In genomic region chr17:32609085-32609484, GRCh38 we compare ENCODE assay signal across 1 cellular context.
TF ChIP-seq lines count a peak whose summit lies in the region.

No MANE protein-coding gene starts in this region.

TF ChIP-seq in GM12878, 131 proteins besides CTCF, POLR2A, EP300 and RAD21 (continued from another document and continues in another):
- TF ChIP-seq ELK1 (IDR thresholded peaks at IDR 0.05; ENCODE audit: low read depth, low read length) = 0 out of 2 replicates have a peak, but pooled peaks have one; percentile 21
- TF ChIP-seq NBN (IDR thresholded peaks at IDR 0.05) = 0 out of 2 replicates have a peak, but pooled peaks have one; percentile 44
- TF ChIP-seq TCF7 (IDR thresholded peaks at IDR 0.05; ENCODE audit: borderline replicate concordance) = 0 out of 2 replicates have a peak, but pooled peaks have one; percentile 32
- TF ChIP-seq RCOR1 (conservative IDR thresholded peaks at IDR 0.05; ENCODE audit: low read depth, low read length) = no peak
- TF ChIP-seq RFX5 (IDR thresholded peaks at IDR 0.05; ENCODE audit: low read depth, low read length) = no peak
- TF ChIP-seq TARDBP (IDR thresholded peaks at IDR 0.05; ENCODE audit: borderline replicate concordance) = no peak
- TF ChIP-seq CREB1 (IDR thresholded peaks at IDR 0.05; ENCODE audit: low read depth) = no peak
- no peak for TF ChIP-seq RBBP5 (conservative IDR thresholded peaks at IDR 0.05)
- TF ChIP-seq MAX (IDR thresholded peaks at IDR 0.05; ENCODE audit: low read depth, low read length) = 0 out of 2 replicates have a peak, but pooled peaks have one; percentile 32
- no peak for TF ChIP-seq ZNF207 (IDR thresholded peaks at IDR 0.05; ENCODE audit: borderline replicate concordance)
- TF ChIP-seq SUZ12 (IDR thresholded peaks at IDR 0.05; ENCODE audit: unreplicated experiment) = no peak
- TF ChIP-seq ATF7 (IDR thresholded peaks at IDR 0.05; ENCODE audit: low read depth) = peak; percentile 40; the same call in 1 of the 2 replicates
- no peak for TF ChIP-seq USF2 (IDR thresholded peaks at IDR 0.05; ENCODE audit: borderline replicate concordance, low read depth, low read length)
- TF ChIP-seq E2F4 (IDR thresholded peaks at IDR 0.05; ENCODE audit: low read depth, low read length) = no peak
- TF ChIP-seq IRF4 (IDR thresholded peaks at IDR 0.05; ENCODE audit: low read depth, low read length) = no peak
- no peak for TF ChIP-seq KAT2A (conservative IDR thresholded peaks at IDR 0.05; ENCODE audit: control insufficient read depth, low read depth, low read length)
- TF ChIP-seq PML (IDR thresholded peaks at IDR 0.05; ENCODE audit: low read length) = no peak
- TF ChIP-seq CEBPB (IDR thresholded peaks at IDR 0.05; ENCODE audit: borderline replicate concordance in 1 of 2, low read depth in 2 of 2, low read length in 2 of 2) = no peak
- no peak for TF ChIP-seq KDM1A (IDR thresholded peaks at IDR 0.05; ENCODE audit: borderline replicate concordance)
- TF ChIP-seq MLLT1 (IDR thresholded peaks at IDR 0.05) = peak; percentile 50; the same call in 1 of the 2 replicates
- TF ChIP-seq ATF3 (IDR thresholded peaks at IDR 0.05; ENCODE audit: borderline replicate concordance, extremely low read depth, low read depth, low read length) = no peak
- no peak; a peak in 1 of 4 replicates for TF ChIP-seq ETV6 (conservative IDR thresholded peaks at IDR 0.05 in 1 of 2, IDR thresholded peaks at IDR 0.05 in 1 of 2; ENCODE audit: borderline replicate concordance in 1 of 2, low read depth in 1 of 2)
- TF ChIP-seq FOXM1 (IDR thresholded peaks at IDR 0.05; ENCODE audit: low read depth, low read length) = no peak
- 0 out of 2 replicates have a peak, but pooled peaks have one; percentile 21 for TF ChIP-seq EED (IDR thresholded peaks at IDR 0.05; ENCODE audit: low read depth)
- no peak for TF ChIP-seq ZZZ3 (IDR thresholded peaks at IDR 0.05; ENCODE audit: control insufficient read depth, insufficient read length, low read depth)
- TF ChIP-seq MXI1 (IDR thresholded peaks at IDR 0.05; ENCODE audit: low read depth, low read length) = peak; percentile 51; the same call in 1 of the 2 replicates
- TF ChIP-seq SKIL (IDR thresholded peaks at IDR 0.05; ENCODE audit: low read depth, poor library complexity, severe bottlenecking) = no peak
- TF ChIP-seq FOXK2 (IDR thresholded peaks at IDR 0.05) = no peak
- TF ChIP-seq TAF1 (IDR thresholded peaks at IDR 0.05; ENCODE audit: borderline replicate concordance, low read depth, low read length) = no peak
- no peak for TF ChIP-seq JUNB (IDR thresholded peaks at IDR 0.05)
- no peak for TF ChIP-seq HDAC2 (IDR thresholded peaks at IDR 0.05)
- no peak for TF ChIP-seq KLF5 (IDR thresholded peaks at IDR 0.05; ENCODE audit: partially characterized antibody)
- no peak; the same call in 1 of the 2 replicates for TF ChIP-seq GATAD2B (conservative IDR thresholded peaks at IDR 0.05; ENCODE audit: low read depth)
- no peak for TF ChIP-seq CHD1 (IDR thresholded peaks at IDR 0.05; ENCODE audit: low read depth, low read length)
- no peak for TF ChIP-seq BCL3 (IDR thresholded peaks at IDR 0.05; ENCODE audit: borderline replicate concordance, insufficient read depth, low read depth, low read length, poor library complexity, severe bottlenecking)
- TF ChIP-seq IRF5 (IDR thresholded peaks at IDR 0.05; ENCODE audit: borderline replicate concordance) = no peak
- TF ChIP-seq YBX1 (IDR thresholded peaks at IDR 0.05) = no peak
- TF ChIP-seq RELB (IDR thresholded peaks at IDR 0.05; ENCODE audit: low read depth) = peak; percentile 16; the same call in 1 of the 2 replicates
- TF ChIP-seq HSF1 (IDR thresholded peaks at IDR 0.05; ENCODE audit: low read depth, low read length) = no peak
- peak; percentile 30; the same call in 1 of the 2 replicates for TF ChIP-seq IKZF1 (conservative IDR thresholded peaks at IDR 0.05)
- TF ChIP-seq RAD51 (IDR thresholded peaks at IDR 0.05) = no peak
- no peak for TF ChIP-seq MEF2A (IDR thresholded peaks at IDR 0.05; ENCODE audit: insufficient read depth, low read depth, low read length)
- no peak for TF ChIP-seq HCFC1 (IDR thresholded peaks at IDR 0.05; ENCODE audit: low read length)
- TF ChIP-seq SUPT20H (IDR thresholded peaks at IDR 0.05; ENCODE audit: borderline replicate concordance, control insufficient read depth, low read depth, low read length) = no peak
- peak; percentile 62; the same call in 1 of the 3 replicates for TF ChIP-seq POU2F2 (IDR thresholded peaks at IDR 0.05; ENCODE audit: borderline replicate concordance, low read depth, low read length)
- TF ChIP-seq TCF3 (IDR thresholded peaks at IDR 0.05; ENCODE audit: borderline replicate concordance, insufficient read depth, low read depth, low read length) = 0 out of 2 replicates have a peak, but pooled peaks have one; percentile 10
- TF ChIP-seq ZNF217 (IDR thresholded peaks at IDR 0.05) = no peak
- TF ChIP-seq CBX5 (IDR thresholded peaks at IDR 0.05; ENCODE audit: low read depth) = peak; percentile 32; the same call in 1 of the 2 replicates
- no peak for TF ChIP-seq POLR2AphosphoS2 (IDR thresholded peaks at IDR 0.05; ENCODE audit: low read depth, low read length)
- TF ChIP-seq SMARCA5 (IDR thresholded peaks at IDR 0.05) = peak; percentile 76; the same call in 1 of the 2 replicates
- TF ChIP-seq SIX5 (IDR thresholded peaks at IDR 0.05; ENCODE audit: low read depth, low read length, severe bottlenecking) = no peak
- TF ChIP-seq STAT3 (IDR thresholded peaks at IDR 0.05; ENCODE audit: low read depth, low read length) = no peak
- TF ChIP-seq ZNF274 (IDR thresholded peaks at IDR 0.05; ENCODE audit: insufficient read depth, insufficient read length) = no peak
- TF ChIP-seq MYB (IDR thresholded peaks at IDR 0.05; ENCODE audit: borderline replicate concordance, low read depth, low read length) = no peak
